In genomic region chrY:11334151-11334550, GRCh38 we compare ENCODE assay signal across 11 cellular contexts.
DNase-seq lines count a peak whose midpoint lies in the region; ATAC-seq and TF ChIP-seq lines count a peak whose summit lies in the region.
"Had no signal": no experiment of that assay in that cellular context is flagged by ENCODE, and none has a peak within 500 bp of the region (broad histone marks: within the 10 kb centered on the region; RNA-seq: fewer than 3 reads in every experiment).

No MANE protein-coding gene starts in this region.

- no peaks in the 10 kb centered on the region for H3K9me2 ChIP-seq in hepatocyte (replicated peaks; ENCODE audit: insufficient read depth)

- WGBS in hepatocyte (ENCODE audit: low lambda C conversion rate, missing lambda C conversion rate), result 64% methylated on average over 13 of the region's 13 CpGs
- 57 to 62% methylated on average over 13 of the region's 13 CpGs for WGBS in testis, 2 donors

- no peak overlapping the region for H2AFZ ChIP-seq in hepatocyte

- H3K4me3 ChIP-seq in cardiac muscle cell (no peak overlapping the region), hepatocyte (no peak overlapping the region), testis (no peak overlapping the region)
- H3K4me3 ChIP-seq: MG63 had no signal

- H3K36me3 ChIP-seq in cardiac muscle cell (no peaks in the 10 kb centered on the region), hepatocyte (replicated peaks; ENCODE audit: insufficient read depth, low read depth) (no peaks in the 10 kb centered on the region), testis (ENCODE audit: low read depth, missing control alignments) (no peaks in the 10 kb centered on the region)
- H3K36me3 ChIP-seq: MG63 had no signal

- no peaks in the 10 kb centered on the region for H3K79me2 ChIP-seq in hepatocyte

- no peak for TF ChIP-seq POLR2A in testis (IDR thresholded peaks at IDR 0.05)

- H4K20me1 ChIP-seq in hepatocyte (ENCODE audit: insufficient read depth, poor library complexity, severe bottlenecking), result no peaks in the 10 kb centered on the region

- peak; percentile 1 to 5 for DNase-seq in cardiac muscle cell (ENCODE audit: low read depth in 1 of 2, low spot score in 1 of 2)
- no peak for DNase-seq in Right ventricle myocardium superior
- peak; percentile 7 for DNase-seq in amniotic epithelial cell (ENCODE audit: low read depth)
- peak; percentile 52 for DNase-seq in hepatocyte (ENCODE audit: low spot score)
- peak; percentile 14 for DNase-seq in testis
- DNase-seq in GDM1 (lab: John Stamatoyannopoulos, UW), result no peak
- DNase-seq: hypothalamus, MG63, retina had no signal

- no peak overlapping the region for H3K4me2 ChIP-seq in hepatocyte

- H3K27me3 ChIP-seq in cardiac muscle cell (no peaks in the 10 kb centered on the region), hepatocyte (no peaks in the 10 kb centered on the region), testis (no peaks in the 10 kb centered on the region)
- H3K27me3 ChIP-seq: MG63 had no signal

- ATAC-seq in Right ventricle myocardium superior (ENCODE audit: poor library complexity), result no peak
- ATAC-seq in activated CD4-positive, CD25-positive, alpha-beta regulatory T cell treated with anti-CD3 and anti-CD28 coated beads, Interleukin-2, amount 50 U/mL, for 24 hours, result no peak
- ATAC-seq in HG03378 (IDR thresholded peaks at IDR 0.05; ENCODE audit: unreplicated experiment), result no peak

- intact Hi-C loops in Right ventricle myocardium superior (cut with DNase I) (no loop called here), testis (cut with DNase I; ENCODE audit: low total_unique reads) (no loop called here)

- TF ChIP-seq CTCF in cardiac muscle cell (IDR thresholded peaks at IDR 0.05; ENCODE audit: low read depth, low read length), result no peak
- TF ChIP-seq CTCF in hepatocyte (IDR thresholded peaks at IDR 0.05; ENCODE audit: poor library complexity), result no peak
- TF ChIP-seq CTCF in testis (IDR thresholded peaks at IDR 0.05), result no peak

- H3K9me3 ChIP-seq in cardiac muscle cell (ENCODE audit: low read depth) (no peaks in the 10 kb centered on the region), hepatocyte (ENCODE audit: low read depth) (no peaks in the 10 kb centered on the region), testis (no peaks in the 10 kb centered on the region)
- H3K9me3 ChIP-seq: MG63 had no signal

- H3K27ac ChIP-seq in cardiac muscle cell (no peak overlapping the region), hepatocyte (no peak overlapping the region), testis (no peak overlapping the region)

- H3K4me1 ChIP-seq in cardiac muscle cell (ENCODE audit: low read depth), result no peaks in the 10 kb centered on the region
- no peaks in the 10 kb centered on the region for H3K4me1 ChIP-seq in hepatocyte (ENCODE audit: insufficient read depth)
- H3K4me1 ChIP-seq in testis, result no peaks in the 10 kb centered on the region

Comparison
In these comparisons a context has a peak if more than half of its experiments do, and no peak if none do; other contexts are left out.
1. DNase-seq: peak in cardiac muscle cell (2 of 2), amniotic epithelial cell (single experiment), hepatocyte (single experiment) and testis (single experiment); none in Right ventricle myocardium superior (single experiment) and GDM1 (single experiment).